Comparison of ENCODE assay signal across 8 cellular contexts in genomic region chr6:32118782-32119628, GRCh38. TPM values are rescaled to one million over a fixed set of nuclear protein-coding genes. Genes with fewer than 3 reads are reported as not detected.
DNase-seq lines count a peak whose midpoint lies in the region; ATAC-seq and TF ChIP-seq lines count a peak whose summit lies in the region.

No MANE protein-coding gene starts in this region.

- H3K27me3 Mint-ChIP-seq in activated CD4-positive, alpha-beta T cell treated with anti-CD3 and anti-CD28 coated beads for 36 hours = no peaks in the 10 kb centered on the region
- no peaks in the 10 kb centered on the region for H3K27me3 Mint-ChIP-seq in central memory CD8-positive, alpha-beta T cell

- H3K4me3 ChIP-seq in AG04450 (ENCODE audit: low read depth, low read length) (no peak overlapping the region), H7 (ENCODE audit: insufficient read depth, low read depth, low read length) (no peak overlapping the region)

- peaks cover 14% of the 10 kb centered on the region for H3K36me3 ChIP-seq in H7 (replicated peaks; ENCODE audit: control insufficient read depth, insufficient read depth, low read length)

- CTCF ChIA-PET in AG04450 (lab: Charles Lee) = interaction anchor here (0.6 to 3.2 kb wide), 33 partner anchors 9 to 167 kb away, joined by 3 to 44 read pairs (median 4); partner anchors contain the start of genes AGPAT1, ATF6B, DXO and FKBPL
- CTCF ChIA-PET in activated CD4-positive, alpha-beta T cell treated with anti-CD3 and anti-CD28 coated beads for 36 hours (lab: Charles Lee) = interaction anchor here (0.6 to 3.4 kb wide), 22 partner anchors 10 to 181 kb away, joined by 3 to 36 read pairs (median 4); partner anchors contain the start of genes ATF6B, FKBPL, PRRT1 and TNXB

- no peak overlapping the region for H3K27ac Mint-ChIP-seq in activated CD4-positive, alpha-beta T cell treated with anti-CD3 and anti-CD28 coated beads for 36 hours
- peak overlapping the region; percentile 75 for H3K27ac Mint-ChIP-seq in central memory CD8-positive, alpha-beta T cell (ENCODE audit: low read depth)

- TF ChIP-seq CTCF in AG04450 (IDR thresholded peaks at IDR 0.05; ENCODE audit: low read depth, low read length) = peak; percentile 97

- DNase-seq in AG04450 (ENCODE audit: low read depth, low spot score) = peak; percentile 74
- DNase-seq in H7 = peak; percentile 92
- peak; percentile 10 for DNase-seq in NCI-H510A (lab: John Stamatoyannopoulos, UW)
- peak; percentile 86 for DNase-seq in activated CD4-positive, alpha-beta T cell treated with anti-CD3 and anti-CD28 coated beads for 36 hours
- DNase-seq in central memory CD8-positive, alpha-beta T cell (ENCODE audit: low spot score in 2 of 2) = peak; percentile 40 to 53
- DNase-seq in kidney tubule cell (ENCODE audit: low spot score) = peak; percentile 86
- peak; percentile 45 to 58 (median 57) for DNase-seq in stimulated activated CD4-positive, alpha-beta T cell treated with anti-CD3 and anti-CD28 coated beads, Interleukin-12 subunit alpha, Interleukin-12 subunit beta, amount 100 ng/mL, for 48 hours (ENCODE audit: low read depth in 2 of 3, low spot score in 1 of 3)

- H3K36me3 Mint-ChIP-seq in activated CD4-positive, alpha-beta T cell treated with anti-CD3 and anti-CD28 coated beads for 36 hours (ENCODE audit: low read depth) = peaks cover 39% of the 10 kb centered on the region
- peaks cover 59% of the 10 kb centered on the region for H3K36me3 Mint-ChIP-seq in central memory CD8-positive, alpha-beta T cell (ENCODE audit: insufficient read depth)

- no peak overlapping the region for H3K4me3 Mint-ChIP-seq in activated CD4-positive, alpha-beta T cell treated with anti-CD3 and anti-CD28 coated beads for 36 hours
- H3K4me3 Mint-ChIP-seq in central memory CD8-positive, alpha-beta T cell = no peak overlapping the region

- ATAC-seq in activated CD4-positive, alpha-beta T cell treated with anti-CD3 and anti-CD28 coated beads for 36 hours = peak; percentile 88
- peak; percentile 65 for ATAC-seq in central memory CD8-positive, alpha-beta T cell (replicated peaks; ENCODE audit: extremely low read depth, poor library complexity, severe bottlenecking)
- ATAC-seq in HG03159 (IDR thresholded peaks at IDR 0.05; ENCODE audit: unreplicated experiment) = no peak

- intact Hi-C loops in activated CD4-positive, alpha-beta T cell treated with anti-CD3 and anti-CD28 coated beads for 36 hours (cut with DNase I, micrococcal nuclease) = loop anchor here (1.0 to 5.0 kb wide), 2 partner anchors 35 to 128 kb away; partner anchors contain the start of gene PPT2 (in 2 of the 2)

- POLR2A ChIA-PET in AG04450 (lab: Yijun Ruan, JAX) = interaction anchor here (0.6 to 1.7 kb wide), 4 partner anchors 9 to 853 kb away, joined by 3 to 8 read pairs (median 4); partner anchors contain the start of gene ATF6B
- POLR2A ChIA-PET in activated CD4-positive, alpha-beta T cell treated with anti-CD3 and anti-CD28 coated beads for 36 hours (lab: Charles Lee) = interaction anchor here (0.8 kb wide), 1 partner anchor 9 kb away, joined by 3 read pairs; the partner anchor contains the start of gene ATF6B

- H3K9me3 Mint-ChIP-seq in activated CD4-positive, alpha-beta T cell treated with anti-CD3 and anti-CD28 coated beads for 36 hours (ENCODE audit: low read depth) = no peaks in the 10 kb centered on the region
- H3K9me3 Mint-ChIP-seq in central memory CD8-positive, alpha-beta T cell = no peaks in the 10 kb centered on the region

- no peaks in the 10 kb centered on the region; the same call in 1 of the 2 replicates for H3K9me3 ChIP-seq in AG04450 (ENCODE audit: control insufficient read depth, insufficient read depth, low read length)

- no peaks in the 10 kb centered on the region for H3K27me3 ChIP-seq in AG04450 (ENCODE audit: control insufficient read depth, insufficient read depth, low read length)
- H3K27me3 ChIP-seq in H7 (ENCODE audit: control insufficient read depth, insufficient read depth, low read length) = no peaks in the 10 kb centered on the region

- peak overlapping the region; percentile 33 for H3K27ac ChIP-seq in AG04450 (ENCODE audit: low read depth, low read length)

- H3K4me1 Mint-ChIP-seq in activated CD4-positive, alpha-beta T cell treated with anti-CD3 and anti-CD28 coated beads for 36 hours = peaks cover 14% of the 10 kb centered on the region
- peaks cover 18% of the 10 kb centered on the region for H3K4me1 Mint-ChIP-seq in central memory CD8-positive, alpha-beta T cell

RNA-seq across cellular contexts. Expression of gene ATF6B, which starts 9.0 kb away (rescaled TPM):
- 39.2 and 60.0 TPM in 2 replicates for polyA plus RNA-seq in AG04450 (2011; rRNA removed)
- 43.7 and 58.2 TPM in 2 replicates for polyA minus RNA-seq in AG04450 (2011; rRNA and poly(A)+ RNA removed)
- total RNA-seq in H7 (2014; rRNA removed; shearing (Covaris generic)) = 25.1 and 26.2 TPM in 2 replicates
- 10 to 100 TPM; 60.2 to 63.4 TPM for total RNA-seq in activated CD4-positive, alpha-beta T cell treated with anti-CD3 and anti-CD28 coated beads for 36 hours

RNA-seq across cellular contexts. Expression of gene TNXB, which starts 9.9 kb away (rescaled TPM):
- 0.25 and 0.35 TPM in 2 replicates for polyA plus RNA-seq in AG04450 (2011; rRNA removed)
- 0.14 and 1.7 TPM in 2 replicates for polyA minus RNA-seq in AG04450 (2011; rRNA and poly(A)+ RNA removed)
- 2.7 and 4.4 TPM in 2 replicates for total RNA-seq in H7 (2014; rRNA removed; shearing (Covaris generic))
- 1 to 10 TPM; 3.5 to 3.8 TPM for total RNA-seq in activated CD4-positive, alpha-beta T cell treated with anti-CD3 and anti-CD28 coated beads for 36 hours

RNA-seq across cellular contexts. Expression of gene FKBPL, which starts 11.1 kb away (rescaled TPM):
- 3.1 and 3.8 TPM in 2 replicates for polyA plus RNA-seq in AG04450 (2011; rRNA removed)
- 3.0 and 3.6 TPM in 2 replicates for polyA minus RNA-seq in AG04450 (2011; rRNA and poly(A)+ RNA removed)
- total RNA-seq in H7 (2014; rRNA removed; shearing (Covaris generic)) = 12.5 and 12.8 TPM in 2 replicates
- total RNA-seq in activated CD4-positive, alpha-beta T cell treated with anti-CD3 and anti-CD28 coated beads for 36 hours = 1 to 10 TPM; 5.2 to 5.7 TPM

RNA-seq across cellular contexts. Expression of gene PRRT1, which starts 32.7 kb away (rescaled TPM):
- 0.27 and 0.47 TPM in 2 replicates for polyA plus RNA-seq in AG04450 (2011; rRNA removed)
- 0.13 TPM in 1 of 2 replicates, not detected in the other for polyA minus RNA-seq in AG04450 (2011; rRNA and poly(A)+ RNA removed)
- 0.14 TPM in 1 of 2 replicates, not detected in the other for total RNA-seq in H7 (2014; rRNA removed; shearing (Covaris generic))
- total RNA-seq in activated CD4-positive, alpha-beta T cell treated with anti-CD3 and anti-CD28 coated beads for 36 hours = under 1 TPM; 0.43 to 0.79 TPM

RNA-seq across cellular contexts. Expression of gene PPT2, which starts 34.9 kb away (rescaled TPM):
- polyA plus RNA-seq in AG04450 (2011; rRNA removed) = 12.6 and 14.1 TPM in 2 replicates
- 9.4 and 10.3 TPM in 2 replicates for polyA minus RNA-seq in AG04450 (2011; rRNA and poly(A)+ RNA removed)
- 24.7 and 25.5 TPM in 2 replicates for total RNA-seq in H7 (2014; rRNA removed; shearing (Covaris generic))
- 10 to 100 TPM in 1 of 2 experiments, 1 to 10 TPM in 1; 9.9 to 10.1 TPM for total RNA-seq in activated CD4-positive, alpha-beta T cell treated with anti-CD3 and anti-CD28 coated beads for 36 hours

Comparison
In these comparisons a context has a peak if more than half of its experiments do, and no peak if none do; other contexts are left out.
1. DNase-seq: peak in every context shown above with its lines; median percentile 92 in H7; 86 in activated CD4-positive, alpha-beta T cell treated with anti-CD3 and anti-CD28 coated beads for 36 hours; 86 in kidney tubule cell; 74 in AG04450; 57 in stimulated activated CD4-positive, alpha-beta T cell treated with anti-CD3 and anti-CD28 coated beads, Interleukin-12 subunit alpha, Interleukin-12 subunit beta, amount 100 ng/mL, for 48 hours; 46 in central memory CD8-positive, alpha-beta T cell; 10 in NCI-H510A.